28 cellular contexts compared by ENCODE assay signal in the genomic region with DNA sequence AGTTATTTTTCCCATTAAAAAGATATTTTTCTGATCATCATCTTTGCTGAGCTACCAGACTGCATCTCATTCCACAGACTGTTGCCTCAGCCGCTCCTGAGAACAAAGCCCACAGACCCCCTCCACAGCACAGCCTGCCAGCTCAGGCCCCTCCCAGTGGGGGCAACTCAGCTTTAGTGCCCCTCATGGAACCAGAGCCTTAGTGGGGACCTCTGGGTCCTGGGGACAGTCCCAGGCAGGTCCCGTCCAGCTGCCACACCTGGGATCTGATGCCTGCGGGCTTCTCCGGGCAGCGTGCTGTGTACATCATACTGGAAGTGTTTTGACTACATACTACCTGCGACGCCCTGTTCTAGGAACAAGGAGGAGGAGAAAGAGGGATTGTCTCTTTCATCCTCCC.
"Had no signal": no experiment of that assay in that cellular context is flagged by ENCODE, and none has a peak within 500 bp of the region (broad histone marks: within the 10 kb centered on the region; RNA-seq: fewer than 3 reads in every experiment).

No MANE protein-coding gene starts in this region.

- H3K9me3 Mint-ChIP-seq: stimulated activated effector memory CD8-positive, alpha-beta T cell treated with anti-CD3 and anti-CD28 coated beads, Interleukin-12 subunit alpha, Interleukin-12 subunit beta, amount 100 ng/mL, for 72 hours; stimulated activated memory B cell treated with anti-CD40 and anti-IgM and Interleukin-4, amounts not matched to agents 10 μg/mL and 1 μg/mL and 100 μg/mL, for 72 hours; stimulated activated naive B cell treated with anti-CD40 and anti-IgM and Interleukin-4, amounts not matched to agents 10 μg/mL and 1 μg/mL and 100 μg/mL, for 72 hours; stimulated activated naive CD8-positive, alpha-beta T cell treated with anti-CD3 and anti-CD28 coated beads, Interleukin-15, amount 100 ng/mL, for 72 hours; stimulated activated naive CD8-positive, alpha-beta T cell treated with anti-CD3 and anti-CD28 coated beads, Interleukin-15, Interleukin-2, amounts not matched to agents 100 ng/mL and 50 ng/mL, for 24 hours; type B pancreatic cell had no signal

- H3K9me3 ChIP-seq: stomach, suprapubic skin, testis, thoracic aorta, thyroid gland, tibial artery, tibial nerve, transverse colon, upper lobe of left lung, upper lobe of right lung, uterus, vagina had no signal

- H3K27me3 Mint-ChIP-seq: type B pancreatic cell had no signal

- H3K27ac ChIP-seq: stomach, suprapubic skin, testis, thoracic aorta, thyroid gland, tibial artery, tibial nerve, transverse colon, upper lobe of left lung, upper lobe of right lung, uterus, vagina had no signal

- H3K4me1 Mint-ChIP-seq: stimulated activated effector memory CD8-positive, alpha-beta T cell treated with anti-CD3 and anti-CD28 coated beads, Interleukin-12 subunit alpha, Interleukin-12 subunit beta, amount 100 ng/mL, for 72 hours; stimulated activated memory B cell treated with anti-CD40 and anti-IgM and Interleukin-4, amounts not matched to agents 10 μg/mL and 1 μg/mL and 100 μg/mL, for 72 hours; stimulated activated naive B cell treated with anti-CD40 and anti-IgM and Interleukin-4, amounts not matched to agents 10 μg/mL and 1 μg/mL and 100 μg/mL, for 72 hours; stimulated activated naive CD8-positive, alpha-beta T cell treated with anti-CD3 and anti-CD28 coated beads, Interleukin-15, amount 100 ng/mL, for 72 hours had no signal

- ATAC-seq: stimulated activated effector memory CD8-positive, alpha-beta T cell treated with anti-CD3 and anti-CD28 coated beads, Interleukin-12 subunit alpha, Interleukin-12 subunit beta, amount 100 ng/mL, for 72 hours; stimulated activated memory B cell treated with anti-CD40 and anti-IgM and Interleukin-4, amounts not matched to agents 10 μg/mL and 1 μg/mL and 100 μg/mL, for 72 hours; stimulated activated naive B cell treated with anti-CD40 and anti-IgM and Interleukin-4, amounts not matched to agents 10 μg/mL and 1 μg/mL and 100 μg/mL, for 72 hours; stimulated activated naive CD8-positive, alpha-beta T cell treated with anti-CD3 and anti-CD28 coated beads, Interleukin-15, amount 100 ng/mL, for 72 hours; stimulated activated naive CD8-positive, alpha-beta T cell treated with anti-CD3 and anti-CD28 coated beads, Interleukin-15, Interleukin-2, amounts not matched to agents 100 U/mL and 50 U/mL, for 24 hours; upper lobe of right lung had no signal

- H3K4me3 Mint-ChIP-seq: stimulated activated effector memory CD8-positive, alpha-beta T cell treated with anti-CD3 and anti-CD28 coated beads, Interleukin-12 subunit alpha, Interleukin-12 subunit beta, amount 100 ng/mL, for 72 hours; stimulated activated memory B cell treated with anti-CD40 and anti-IgM and Interleukin-4, amounts not matched to agents 10 μg/mL and 1 μg/mL and 100 μg/mL, for 72 hours; stimulated activated naive B cell treated with anti-CD40 and anti-IgM and Interleukin-4, amounts not matched to agents 10 μg/mL and 1 μg/mL and 100 μg/mL, for 72 hours; stimulated activated naive CD8-positive, alpha-beta T cell treated with anti-CD3 and anti-CD28 coated beads, Interleukin-15, amount 100 ng/mL, for 72 hours; stimulated activated naive CD8-positive, alpha-beta T cell treated with anti-CD3 and anti-CD28 coated beads, Interleukin-15, Interleukin-2, amounts not matched to agents 100 ng/mL and 50 ng/mL, for 24 hours; type B pancreatic cell had no signal

- H3K27me3 ChIP-seq: suprapubic skin, testis, thyroid gland, tibial artery, tibial nerve, transverse colon, upper lobe of left lung, upper lobe of right lung, uterus, vagina had no signal

- H3K4me3 ChIP-seq: stomach, suprapubic skin, testis, thoracic aorta, thyroid gland, tibial artery, tibial nerve, transverse colon, upper lobe of left lung, upper lobe of right lung, uterus, vagina had no signal

- H3K4me1 ChIP-seq: stomach, suprapubic skin, thyroid gland, tibial artery, transverse colon, upper lobe of left lung, upper lobe of right lung, uterus, vagina had no signal

- DNase-seq: stimulated activated CD4-positive, alpha-beta T cell treated with anti-CD3 and anti-CD28 coated beads, Interleukin-2, amount 100 ng/mL, for 48 hours; stimulated activated CD4-positive, alpha-beta T cell treated with anti-CD3 and anti-CD28 coated beads, Interleukin-4, amount 100 ng/mL, for 1 hour; stimulated activated CD4-positive, alpha-beta T cell treated with anti-CD3 and anti-CD28 coated beads, Interleukin-4, amount 100 ng/mL, for 24 hours; stimulated activated CD4-positive, alpha-beta T cell treated with anti-CD3 and anti-CD28 coated beads, Interleukin-4, amount 100 ng/mL, for 4 hours; stimulated activated CD8-positive, alpha-beta memory T cell treated with anti-CD3 and anti-CD28 coated beads, Interleukin-4, amount 100 ng/mL, for 48 hours; stimulated activated naive B cell treated with anti-CD40 and anti-IgM and Interleukin-4, amounts not matched to agents 10 μg/mL and 1 μg/mL and 100 μg/mL, for 72 hours; stimulated activated naive CD4-positive, alpha-beta T cell; stimulated activated naive CD4-positive, alpha-beta T cell treated with Interleukin-2 at 50 U/mL for 16 hours; stimulated activated naive CD8-positive, alpha-beta T cell treated with anti-CD3 and anti-CD28 coated beads, Interleukin-15, amount 100 ng/mL, for 72 hours; stimulated activated naive CD8-positive, alpha-beta T cell treated with anti-CD3 and anti-CD28 coated beads, Interleukin-15, Interleukin-2, amounts not matched to agents 100 U/mL and 50 U/mL, for 24 hours; stomach; substantia nigra; testis; thyroid gland; tibial artery; transverse colon; trophoblast cell; upper lobe of left lung; upper lobe of right lung; uterus had no signal

- H3K36me3 ChIP-seq: stomach, suprapubic skin, thoracic aorta, thyroid gland, tibial artery, tibial nerve, transverse colon, upper lobe of left lung, upper lobe of right lung, uterus, vagina had no signal

- H3K36me3 Mint-ChIP-seq: stimulated activated effector memory CD8-positive, alpha-beta T cell treated with anti-CD3 and anti-CD28 coated beads, Interleukin-12 subunit alpha, Interleukin-12 subunit beta, amount 100 ng/mL, for 72 hours; stimulated activated memory B cell treated with anti-CD40 and anti-IgM and Interleukin-4, amounts not matched to agents 10 μg/mL and 1 μg/mL and 100 μg/mL, for 72 hours; stimulated activated naive B cell treated with anti-CD40 and anti-IgM and Interleukin-4, amounts not matched to agents 10 μg/mL and 1 μg/mL and 100 μg/mL, for 72 hours; type B pancreatic cell had no signal

- H3K27ac Mint-ChIP-seq: stimulated activated effector memory CD8-positive, alpha-beta T cell treated with anti-CD3 and anti-CD28 coated beads, Interleukin-12 subunit alpha, Interleukin-12 subunit beta, amount 100 ng/mL, for 72 hours; stimulated activated memory B cell treated with anti-CD40 and anti-IgM and Interleukin-4, amounts not matched to agents 10 μg/mL and 1 μg/mL and 100 μg/mL, for 72 hours; stimulated activated naive B cell treated with anti-CD40 and anti-IgM and Interleukin-4, amounts not matched to agents 10 μg/mL and 1 μg/mL and 100 μg/mL, for 72 hours; stimulated activated naive CD8-positive, alpha-beta T cell treated with anti-CD3 and anti-CD28 coated beads, Interleukin-15, Interleukin-2, amounts not matched to agents 100 ng/mL and 50 ng/mL, for 24 hours; type B pancreatic cell had no signal
